ENCODE assay signal across 18 cellular contexts in genomic region chr4:153212755-153213154, GRCh38.
A peak's percentile ranks its signal among the peaks of the same experiment; 100 is the strongest.
DNase-seq lines count a peak whose midpoint lies in the region; ATAC-seq lines count a peak whose summit lies in the region.
"Had no signal": no experiment of that assay in that cellular context is flagged by ENCODE, and none has a peak within 500 bp of the region (broad histone marks: within the 10 kb centered on the region; RNA-seq: fewer than 3 reads in every experiment).

No MANE protein-coding gene starts in this region.

- DNase-seq in NCI-H2107 treated with DMSO at 0.1 percent for 48 hours (lab: John Stamatoyannopoulos, UW; ENCODE audit: unreplicated experiment) (peak; percentile 24), NCI-H2107 (lab: John Stamatoyannopoulos, UW) (no peak), SK-N-MC (ENCODE audit: low read depth, low spot score) (peak; percentile 72), fibroblast of gingiva (ENCODE audit: low read depth) (peak; percentile 38), NCI-H2029 treated with DMSO at 0.1 percent for 48 hours (lab: John Stamatoyannopoulos, UW) (no peak), posterior cingulate gyrus (no peak)
- DNase-seq in stimulated activated effector memory CD8-positive, alpha-beta T cell treated with anti-CD3 and anti-CD28 coated beads, Interleukin-12 subunit alpha, Interleukin-12 subunit beta, amount 100 ng/mL, for 72 hours (ENCODE audit: low spot score in 2 of 2), result no peak
- no peak for DNase-seq in activated CD4-positive, alpha-beta T cell treated with anti-CD3 and anti-CD28 coated beads, Interleukin-2, amount 50 U/mL, for 4 hours
- DNase-seq: activated CD8-positive, alpha-beta memory T cell treated with anti-CD3 and anti-CD28 coated beads, Interleukin-2, amount 10 ng/mL, durations not matched to agents 7 days and 5 days; activated naive CD4-positive, alpha-beta T cell treated with anti-CD3 and anti-CD28 coated beads for 36 hours; central memory CD4-positive, alpha-beta T cell; DMS79 treated with DMSO at 0.1 percent for 48 hours; effector memory CD4-positive, alpha-beta T cell; PC-3; spleen had no signal

- H3K27ac Mint-ChIP-seq in stimulated activated effector memory CD8-positive, alpha-beta T cell treated with anti-CD3 and anti-CD28 coated beads, Interleukin-12 subunit alpha, Interleukin-12 subunit beta, amount 100 ng/mL, for 72 hours, result no peak overlapping the region
- H3K27ac Mint-ChIP-seq: activated CD8-positive, alpha-beta memory T cell treated with anti-CD3 and anti-CD28 coated beads, Interleukin-2, amount 10 ng/mL, durations not matched to agents 7 days and 5 days; activated naive CD4-positive, alpha-beta T cell treated with anti-CD3 and anti-CD28 coated beads for 36 hours had no signal

- H3K27ac ChIP-seq in SK-N-MC, result peak overlapping the region; percentile 94
- H3K27ac ChIP-seq: 22Rv1, C4-2B, parathyroid adenoma, spleen had no signal

- no peak overlapping the region for H3K4me3 Mint-ChIP-seq in stimulated activated effector memory CD8-positive, alpha-beta T cell treated with anti-CD3 and anti-CD28 coated beads, Interleukin-12 subunit alpha, Interleukin-12 subunit beta, amount 100 ng/mL, for 72 hours
- H3K4me3 Mint-ChIP-seq: activated CD8-positive, alpha-beta memory T cell treated with anti-CD3 and anti-CD28 coated beads, Interleukin-2, amount 10 ng/mL, durations not matched to agents 7 days and 5 days; activated naive CD4-positive, alpha-beta T cell treated with anti-CD3 and anti-CD28 coated beads for 36 hours had no signal

- H3K36me3 ChIP-seq in SK-N-MC (ENCODE audit: insufficient read depth, low read length), result 0 out of 2 replicates have a peak, but pooled peaks cover 6% of the 10 kb centered on the region
- H3K36me3 ChIP-seq: spleen had no signal

- peak overlapping the region; percentile 60 for H3K4me3 ChIP-seq in SK-N-MC
- H3K4me3 ChIP-seq: spleen had no signal

- H3K9ac ChIP-seq in SK-N-MC (ENCODE audit: insufficient read length), result peak overlapping the region; percentile 31
- H3K9ac ChIP-seq: parathyroid adenoma had no signal

- no peaks in the 10 kb centered on the region for H3K4me1 Mint-ChIP-seq in stimulated activated effector memory CD8-positive, alpha-beta T cell treated with anti-CD3 and anti-CD28 coated beads, Interleukin-12 subunit alpha, Interleukin-12 subunit beta, amount 100 ng/mL, for 72 hours
- H3K4me1 Mint-ChIP-seq: activated CD8-positive, alpha-beta memory T cell treated with anti-CD3 and anti-CD28 coated beads, Interleukin-2, amount 10 ng/mL, durations not matched to agents 7 days and 5 days had no signal

- H3K36me3 Mint-ChIP-seq in stimulated activated effector memory CD8-positive, alpha-beta T cell treated with anti-CD3 and anti-CD28 coated beads, Interleukin-12 subunit alpha, Interleukin-12 subunit beta, amount 100 ng/mL, for 72 hours, result no peaks in the 10 kb centered on the region
- H3K36me3 Mint-ChIP-seq: activated CD8-positive, alpha-beta memory T cell treated with anti-CD3 and anti-CD28 coated beads, Interleukin-2, amount 10 ng/mL, durations not matched to agents 7 days and 5 days had no signal

- peak; percentile 45 for ATAC-seq in stimulated activated effector memory CD8-positive, alpha-beta T cell treated with anti-CD3 and anti-CD28 coated beads, Interleukin-12 subunit alpha, Interleukin-12 subunit beta, amount 100 ng/mL, for 72 hours
- ATAC-seq: activated CD8-positive, alpha-beta memory T cell treated with anti-CD3 and anti-CD28 coated beads, Interleukin-2, amount 10 ng/mL, durations not matched to agents 7 days and 5 days; PC-3 had no signal

- intact Hi-C loops in posterior cingulate gyrus (cut with DNase I), result loop anchor here (5.0 kb wide), 1 partner anchor 105 kb away; no protein-coding TSS in a partner anchor

- H3K9me3 ChIP-seq in SK-N-MC (ENCODE audit: low read depth, low read length), result no peaks in the 10 kb centered on the region; the same call in 1 of the 2 replicates

- no peaks in the 10 kb centered on the region for H3K9me3 Mint-ChIP-seq in stimulated activated effector memory CD8-positive, alpha-beta T cell treated with anti-CD3 and anti-CD28 coated beads, Interleukin-12 subunit alpha, Interleukin-12 subunit beta, amount 100 ng/mL, for 72 hours
- H3K9me3 Mint-ChIP-seq: activated naive CD4-positive, alpha-beta T cell treated with anti-CD3 and anti-CD28 coated beads for 36 hours had no signal

Comparison
In these comparisons a context has a peak if more than half of its experiments do, and no peak if none do; other contexts are left out.
1. DNase-seq: peak in NCI-H2107 treated with DMSO at 0.1 percent for 48 hours (single experiment), SK-N-MC (single experiment) and fibroblast of gingiva (single experiment); none in NCI-H2107 (single experiment), stimulated activated effector memory CD8-positive, alpha-beta T cell treated with anti-CD3 and anti-CD28 coated beads, Interleukin-12 subunit alpha, Interleukin-12 subunit beta, amount 100 ng/mL, for 72 hours (0 of 2), activated CD4-positive, alpha-beta T cell treated with anti-CD3 and anti-CD28 coated beads, Interleukin-2, amount 50 U/mL, for 4 hours (0 of 2), NCI-H2029 treated with DMSO at 0.1 percent for 48 hours (single experiment) and posterior cingulate gyrus (0 of 10).